ENCODE assay signal across 16 cellular contexts in the genomic region with DNA sequence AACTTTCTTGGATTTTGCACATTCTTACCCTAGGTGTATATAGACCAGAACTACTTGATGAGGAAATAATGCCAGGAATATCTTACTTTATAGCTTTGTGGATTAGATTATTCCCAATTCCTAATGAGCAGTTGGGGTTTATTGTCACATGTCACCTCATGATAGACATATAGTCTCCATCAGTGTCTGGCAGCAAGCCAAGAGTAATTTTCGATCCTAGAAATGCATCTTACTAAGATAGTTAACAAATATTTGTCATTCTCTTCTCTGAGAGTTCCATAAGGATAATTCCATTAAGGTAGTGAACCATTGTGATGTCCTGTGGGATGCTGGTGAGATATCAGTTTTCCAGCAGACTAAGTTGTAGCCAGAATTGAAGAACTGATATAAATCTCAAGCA.
DNase-seq lines count a peak whose midpoint lies in the region; ATAC-seq and TF ChIP-seq lines count a peak whose summit lies in the region.
"Had no signal": no experiment of that assay in that cellular context is flagged by ENCODE, and none has a peak within 500 bp of the region (broad histone marks: within the 10 kb centered on the region; RNA-seq: fewer than 3 reads in every experiment).

No MANE protein-coding gene starts in this region.

- ATAC-seq in HG03159 (IDR thresholded peaks at IDR 0.05; ENCODE audit: unreplicated experiment): no peak
- ATAC-seq: GM12878, HCT116 had no signal

- H3K4me3 ChIP-seq in BE2C (ENCODE audit: low read depth, low read length) (no peak overlapping the region), tibial artery (no peak overlapping the region), transverse colon (no peak overlapping the region)
- H3K4me3 ChIP-seq: BLaER1 treated with 17β-estradiol and CSF1 and Interleukin-3, amounts not matched to agents 10 nM and 100 nM; GM12878; GM23248 had no signal

- H3K4me1 ChIP-seq in BE2C: peaks cover 18% of the 10 kb centered on the region
- H3K4me1 ChIP-seq in tibial artery: no peaks in the 10 kb centered on the region
- H3K4me1 ChIP-seq in transverse colon: no peaks in the 10 kb centered on the region
- H3K4me1 ChIP-seq: BLaER1 treated with 17β-estradiol and CSF1 and Interleukin-3, amounts not matched to agents 10 nM and 100 nM had no signal

- TF ChIP-seq EP300 in transverse colon (IDR thresholded peaks at IDR 0.05; ENCODE audit: low read depth): no peak

- no peaks in the 10 kb centered on the region for H3K9me3 ChIP-seq in BE2C
- no peaks in the 10 kb centered on the region for H3K9me3 ChIP-seq in tibial artery
- no peaks in the 10 kb centered on the region for H3K9me3 ChIP-seq in transverse colon
- H3K9me3 ChIP-seq: BLaER1 treated with 17β-estradiol and CSF1 and Interleukin-3, amounts not matched to agents 10 nM and 100 nM had no signal

- intact Hi-C loops in tibial artery (cut with DNase I; ENCODE audit: low total_unique reads): no loop called here
- intact Hi-C loops in transverse colon (cut with DNase I; ENCODE audit: low total_unique reads): no loop called here

- no peak overlapping the region for H3K27ac ChIP-seq in tibial artery
- no peak overlapping the region for H3K27ac ChIP-seq in transverse colon
- H3K27ac ChIP-seq: BLaER1 treated with 17β-estradiol and CSF1 and Interleukin-3, amounts not matched to agents 10 nM and 100 nM; GM23248 had no signal

- TF ChIP-seq CTCF in BE2C (IDR thresholded peaks at IDR 0.05; ENCODE audit: low read depth, low read length): no peak
- no peak for TF ChIP-seq CTCF in tibial artery (IDR thresholded peaks at IDR 0.05)
- TF ChIP-seq CTCF in transverse colon (IDR thresholded peaks at IDR 0.05): no peak

- no peaks in the 10 kb centered on the region for H3K27me3 ChIP-seq in BE2C
- H3K27me3 ChIP-seq in tibial artery: no peaks in the 10 kb centered on the region
- no peaks in the 10 kb centered on the region for H3K27me3 ChIP-seq in transverse colon
- H3K27me3 ChIP-seq: BLaER1 treated with 17β-estradiol and CSF1 and Interleukin-3, amounts not matched to agents 10 nM and 100 nM had no signal

- in situ Hi-C loops in transverse colon (cut with MboI; ENCODE audit: low pct_ligation_motif_present in 1 of 4, low pct_unique_long_range_greater_than_20kb in 1 of 4, low sequenced_read_pairs in 3 of 4): no loop called here

- whole genome bisulfite sequencing in transverse colon (ENCODE audit: low coverage in 1 of 2), 2 donors: 38 to 43% methylated on average over 1 of the region's 1 CpG

- TF ChIP-seq POLR2A in transverse colon (IDR thresholded peaks at IDR 0.05): no peak

- DNase-seq in NCI-H1417 (lab: John Stamatoyannopoulos, UW): peak in 2 of 3 experiments; percentile 44 to 76
- no peak for DNase-seq in NCI-H1417 treated with DMSO at 0.1 percent for 48 hours (lab: John Stamatoyannopoulos, UW)
- peak; percentile 53 for DNase-seq in BE2C
- DNase-seq in DMS153 treated with DMSO at 0.1 percent for 48 hours (lab: John Stamatoyannopoulos, UW; ENCODE audit: unreplicated experiment): peak; percentile 24
- DNase-seq in NCI-H748 treated with DMSO at 0.1 percent for 48 hours (lab: John Stamatoyannopoulos, UW): peak; percentile 55
- no peak for DNase-seq in tibial artery
- no peak for DNase-seq in transverse colon
- DNase-seq: 8988T; AML-193; CD4-positive, CD25-positive, alpha-beta regulatory T cell; DMS79; GM23248 had no signal

- H3K36me3 ChIP-seq in BE2C (no peaks in the 10 kb centered on the region), tibial artery (no peaks in the 10 kb centered on the region), transverse colon (no peaks in the 10 kb centered on the region)
- H3K36me3 ChIP-seq: BLaER1 treated with 17β-estradiol and CSF1 and Interleukin-3, amounts not matched to agents 10 nM and 100 nM had no signal

Comparison
In these comparisons a context has a peak if more than half of its experiments do, and no peak if none do; other contexts are left out.
1. DNase-seq: peak in NCI-H1417 (2 of 3), BE2C (single experiment), DMS153 treated with DMSO at 0.1 percent for 48 hours (single experiment) and NCI-H748 treated with DMSO at 0.1 percent for 48 hours (single experiment); none in NCI-H1417 treated with DMSO at 0.1 percent for 48 hours (single experiment), tibial artery (0 of 2) and transverse colon (single experiment).